1 cellular context compared by ENCODE assay signal in genomic region chr2:112880696-112881095, GRCh38.
TF ChIP-seq lines count a peak whose summit lies in the region.

No MANE protein-coding gene starts in this region.

TF ChIP-seq in HepG2, 621 proteins besides CTCF, POLR2A, EP300 and RAD21 (continued from another document):
- TF ChIP-seq, protein P1, sequence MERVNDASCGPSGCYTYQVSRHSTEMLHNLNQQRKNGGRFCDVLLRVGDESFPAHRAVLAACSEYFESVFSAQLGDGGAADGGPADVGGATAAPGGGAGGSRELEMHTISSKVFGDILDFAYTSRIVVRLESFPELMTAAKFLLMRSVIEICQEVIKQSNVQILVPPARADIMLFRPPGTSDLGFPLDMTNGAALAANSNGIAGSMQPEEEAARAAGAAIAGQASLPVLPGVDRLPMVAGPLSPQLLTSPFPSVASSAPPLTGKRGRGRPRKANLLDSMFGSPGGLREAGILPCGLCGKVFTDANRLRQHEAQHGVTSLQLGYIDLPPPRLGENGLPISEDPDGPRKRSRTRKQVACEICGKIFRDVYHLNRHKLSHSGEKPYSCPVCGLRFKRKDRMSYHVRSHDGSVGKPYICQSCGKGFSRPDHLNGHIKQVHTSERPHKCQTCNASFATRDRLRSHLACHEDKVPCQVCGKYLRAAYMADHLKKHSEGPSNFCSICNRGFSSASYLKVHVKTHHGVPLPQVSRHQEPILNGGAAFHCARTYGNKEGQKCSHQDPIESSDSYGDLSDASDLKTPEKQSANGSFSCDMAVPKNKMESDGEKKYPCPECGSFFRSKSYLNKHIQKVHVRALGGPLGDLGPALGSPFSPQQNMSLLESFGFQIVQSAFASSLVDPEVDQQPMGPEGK (CRISPR knock-in tag; IDR thresholded peaks at IDR 0.05): no peak
TF ChIP-seq in HepG2: peak in this region for 0.
